9 cellular contexts compared by ENCODE assay signal in genomic region chr3:152574461-152575079, GRCh38.
A peak's percentile ranks its signal among the peaks of the same experiment; 100 is the strongest.
DNase-seq lines count a peak whose midpoint lies in the region; ATAC-seq, FAIRE-seq and TF ChIP-seq lines count a peak whose summit lies in the region.
"Had no signal": no experiment of that assay in that cellular context is flagged by ENCODE, and none has a peak within 500 bp of the region (broad histone marks: within the 10 kb centered on the region; RNA-seq: fewer than 3 reads in every experiment).

No MANE protein-coding gene starts in this region.

- H3K27me3 Mint-ChIP-seq in Calu3 (ENCODE audit: unreplicated experiment): no peaks in the 10 kb centered on the region

- H3K4me2 ChIP-seq in GM12878 (ENCODE audit: control insufficient read depth, insufficient read depth): no peak overlapping the region

- peak; percentile 86 for ATAC-seq in GM19395 (IDR thresholded peaks at IDR 0.05; ENCODE audit: unreplicated experiment)
- ATAC-seq in GM12878: peak; percentile 95

- H4K20me1 ChIP-seq in GM12878 (ENCODE audit: control insufficient read depth, insufficient read depth): no peaks in the 10 kb centered on the region

- CTCF ChIA-PET in Calu3 (lab: Charles Lee): interaction anchor here (0.8 to 1.6 kb wide), 8 partner anchors 50 to 260 kb away, joined by 3 to 7 read pairs (median 4); partner anchors contain the start of gene P2RY1
- CTCF ChIA-PET in GM12878 (lab: Yijun Ruan, JAX): interaction anchor here (0.7 to 4.4 kb wide), 36 partner anchors 8 to 796 kb away, joined by 3 to 48 read pairs (median 4); no protein-coding TSS in a partner anchor

- H3K36me3 ChIP-seq in GM12878 (ENCODE audit: control insufficient read depth in 2 of 2, insufficient read depth in 2 of 2, low read length in 1 of 2): no peaks in the 10 kb centered on the region

- DNase-seq in Calu3 (peak; percentile 60), HL-60 (ENCODE audit: low read depth in 1 of 2, low spot score in 1 of 2) (peak in 1 of 2 experiments; percentile 23), OCI-M1 (lab: John Stamatoyannopoulos, UW) (peak; percentile 70), GM12878 (ENCODE audit: low read depth, low spot score) (peak; percentile 26), iPS-NIHi7 (ENCODE audit: extremely low spot score) (peak; percentile 59), HuH-7.5 (ENCODE audit: low spot score) (no peak)
- peak; percentile 2 to 13 for DNase-seq in stimulated activated CD4-positive, alpha-beta T cell treated with anti-CD3 and anti-CD28 coated beads, Interleukin-4, amount 100 ng/mL, for 48 hours (ENCODE audit: low read depth in 2 of 2)

- TF ChIP-seq EP300 in GM12878 (IDR thresholded peaks at IDR 0.05; ENCODE audit: borderline replicate concordance in 1 of 2, control insufficient read depth in 1 of 2, low read depth in 2 of 2, low read length in 2 of 2): no peak

- H3K79me2 ChIP-seq in GM12878 (ENCODE audit: control insufficient read depth, insufficient read depth, low read length): no peaks in the 10 kb centered on the region

- H3K4me3 ChIP-seq in HL-60 (replicated peaks; ENCODE audit: insufficient read depth, low read length) (no peak overlapping the region), GM12878 (no peak overlapping the region)

- no peaks in the 10 kb centered on the region for H3K9me3 Mint-ChIP-seq in Calu3 (ENCODE audit: low read depth, unreplicated experiment)
- H3K9me3 Mint-ChIP-seq: T-helper 1 cell treated with Interleukin-12 subunit alpha and Interleukin-12 subunit beta and Interleukin-4 antibody, amounts not matched to agents 30 μg/mL and 1 μg/mL, for 36 hours had no signal

- no peak overlapping the region for H2AFZ ChIP-seq in GM12878 (ENCODE audit: control insufficient read depth, low read depth, low read length)

- no peak overlapping the region for H3K4me3 Mint-ChIP-seq in Calu3 (ENCODE audit: low read depth, unreplicated experiment)
- H3K4me3 Mint-ChIP-seq: T-helper 1 cell treated with Interleukin-12 subunit alpha and Interleukin-12 subunit beta and Interleukin-4 antibody, amounts not matched to agents 30 μg/mL and 1 μg/mL, for 36 hours had no signal

- RAD21 ChIA-PET in GM12878 (lab: Charles Lee; ENCODE audit: unreplicated experiment): interaction anchor here (0.5 to 2.2 kb wide), 18 partner anchors 21 to 736 kb away, joined by 3 to 18 read pairs (median 6); no protein-coding TSS in a partner anchor

- no peak for TF ChIP-seq POLR2A in GM12878 (IDR thresholded peaks at IDR 0.05; ENCODE audit: low read depth, low read length)

- TF ChIP-seq CTCF in Calu3 (IDR thresholded peaks at IDR 0.05; ENCODE audit: unreplicated experiment): peak; percentile 47
- peak; percentile 25 for TF ChIP-seq CTCF in HL-60 (IDR thresholded peaks at IDR 0.05; ENCODE audit: insufficient read depth, low read length)
- TF ChIP-seq CTCF in GM12878 (IDR thresholded peaks at IDR 0.05 in 2 of 3, conservative IDR thresholded peaks at IDR 0.05 in 1 of 3; ENCODE audit: control insufficient read depth in 2 of 3, extremely low read depth in 1 of 3, insufficient read depth in 1 of 3, low read depth in 3 of 3, low read length in 3 of 3): peak; percentile 38 to 69 (median 52); a peak in 5 of 6 replicates

- no peaks in the 10 kb centered on the region; the same call in 1 of the 2 replicates for H3K4me1 ChIP-seq in GM12878 (ENCODE audit: control insufficient read depth, insufficient read depth, low read length)

- H3K27me3 ChIP-seq in HL-60 (ENCODE audit: insufficient read depth, poor library complexity, severe bottlenecking) (peaks cover 4% of the 10 kb centered on the region), GM12878 (replicated peaks in 1 of 2; ENCODE audit: control insufficient read depth in 2 of 2, insufficient read depth in 2 of 2, low read length in 1 of 2) (no peaks in the 10 kb centered on the region)

- no peak overlapping the region for H3K27ac Mint-ChIP-seq in Calu3 (ENCODE audit: unreplicated experiment)
- H3K27ac Mint-ChIP-seq: T-helper 1 cell treated with Interleukin-12 subunit alpha and Interleukin-12 subunit beta and Interleukin-4 antibody, amounts not matched to agents 30 μg/mL and 1 μg/mL, for 36 hours had no signal

- peak; percentile 74 for FAIRE-seq in GM12878 (lab: Jason Lieb, UNC)

- BruUV-seq in Calu3 (replicated peaks; lab: Mats Ljungman, UMichigan): no TSS peak
- no TSS peak for BruUV-seq in GM12878 (replicated peaks; lab: Mats Ljungman, UMichigan)

- no peaks in the 10 kb centered on the region for H3K36me3 Mint-ChIP-seq in Calu3 (ENCODE audit: insufficient read depth, unreplicated experiment)

- WGBS in GM12878 (ENCODE audit: insufficient coverage, insufficient replicate concordance, low lambda C conversion rate, missing lambda C conversion rate): 60% methylated on average over 4 of the region's 4 CpGs

- in situ Hi-C loops in GM12878 (cut with MboI): loop anchor here (5.0 kb wide), 1 partner anchor 97 kb away; no protein-coding TSS in a partner anchor

- peak; percentile 87 for TF ChIP-seq RAD21 in GM12878 (IDR thresholded peaks at IDR 0.05; ENCODE audit: insufficient read depth, low read depth, low read length)

- no peak overlapping the region for H3K9ac ChIP-seq in GM12878 (ENCODE audit: control insufficient read depth, insufficient read depth, low read length)

- H3K9me3 ChIP-seq in GM12878 (replicated peaks; ENCODE audit: control insufficient read depth, insufficient read depth, low read length): no peaks in the 10 kb centered on the region

- POLR2A ChIA-PET in GM12878 (lab: Charles Lee): no interaction called here

- H3K27ac ChIP-seq in HL-60 (replicated peaks) (no peak overlapping the region), GM12878 (ENCODE audit: control insufficient read depth, insufficient read depth) (no peak overlapping the region)

- SMC1A ChIA-PET in GM12878 (lab: Charles Lee; ENCODE audit: uncharacterized antibody, unreplicated experiment): interaction anchor here (0.7 to 4.7 kb wide), 26 partner anchors 9 to 502 kb away, joined by 3 to 55 read pairs (median 6); no protein-coding TSS in a partner anchor

- intact Hi-C loops in Calu3 (cut with micrococcal nuclease; ENCODE audit: unreplicated experiment): loop anchor here (1.0 to 5.0 kb wide), 4 partner anchors 66 to 387 kb away; no protein-coding TSS in a partner anchor
- intact Hi-C loops in GM12878 (cut with micrococcal nuclease; ENCODE audit: unreplicated experiment): loop anchor here (1.0 to 5.0 kb wide), 3 partner anchors 50 to 502 kb away; no protein-coding TSS in a partner anchor

- no peaks in the 10 kb centered on the region for H3K4me1 Mint-ChIP-seq in Calu3 (ENCODE audit: low read depth, unreplicated experiment)

TF ChIP-seq in GM12878, 131 proteins besides CTCF, POLR2A, EP300 and RAD21:
- no peak for TF ChIP-seq MTA3 (IDR thresholded peaks at IDR 0.05; ENCODE audit: borderline replicate concordance, low read length)
- no peak for TF ChIP-seq ASH2L (IDR thresholded peaks at IDR 0.05; ENCODE audit: borderline replicate concordance, low read depth)
- TF ChIP-seq NR2C1 (IDR thresholded peaks at IDR 0.05): no peak
- peak; percentile 75 for TF ChIP-seq SMC3 (IDR thresholded peaks at IDR 0.05; ENCODE audit: borderline replicate concordance, low read length)
- no peak for TF ChIP-seq BACH1 (IDR thresholded peaks at IDR 0.05; ENCODE audit: borderline replicate concordance)
- no peak for TF ChIP-seq CBX5 (IDR thresholded peaks at IDR 0.05; ENCODE audit: low read depth)
- TF ChIP-seq NR2F1 (conservative IDR thresholded peaks at IDR 0.05): no peak
- 0 out of 2 replicates have a peak, but pooled peaks have one; percentile 26 for TF ChIP-seq YY1 (IDR thresholded peaks at IDR 0.05; ENCODE audit: low read depth, low read length)
- TF ChIP-seq ZBTB40 (IDR thresholded peaks at IDR 0.05; ENCODE audit: borderline replicate concordance): no peak
TF ChIP-seq in GM12878: peak in this region for 2.
